ENCODE assay signal across 15 cellular contexts in the genomic region with DNA sequence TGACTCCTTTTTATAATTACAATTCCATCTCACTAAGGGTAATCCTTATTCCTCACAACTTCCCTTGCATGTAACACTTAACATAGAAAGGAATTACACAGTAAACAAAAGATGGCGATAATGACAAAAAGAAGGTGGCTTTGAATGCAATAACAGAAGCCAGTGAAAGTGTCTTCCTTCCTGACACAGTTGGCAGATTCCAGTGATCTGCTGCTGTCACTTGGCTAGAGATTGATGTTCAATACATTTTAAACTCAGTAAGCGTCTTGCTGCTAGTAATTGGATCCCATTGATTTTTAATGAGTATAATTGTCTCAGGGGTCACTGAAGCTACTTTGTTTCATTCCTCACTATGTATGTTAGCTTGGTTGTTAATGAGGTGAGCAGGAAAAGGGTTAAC.
DNase-seq lines count a peak whose midpoint lies in the region; TF ChIP-seq lines count a peak whose summit lies in the region.
"Had no signal": no experiment of that assay in that cellular context is flagged by ENCODE, and none has a peak within 500 bp of the region (broad histone marks: within the 10 kb centered on the region; RNA-seq: fewer than 3 reads in every experiment).

No MANE protein-coding gene starts in this region.

- no peak overlapping the region for H3K27ac ChIP-seq in neural progenitor cell

- no peaks in the 10 kb centered on the region for H3K36me3 ChIP-seq in neural progenitor cell
- H3K36me3 ChIP-seq: HAP-1 had no signal

- H3K4me1 Mint-ChIP-seq in neural progenitor cell: peaks cover 5% of the 10 kb centered on the region

- no peaks in the 10 kb centered on the region for H3K79me2 ChIP-seq in neural progenitor cell (ENCODE audit: low read depth)

- H3K9ac ChIP-seq in neural progenitor cell: no peak overlapping the region

- no peak overlapping the region for H3K27ac Mint-ChIP-seq in neural progenitor cell
- H3K27ac Mint-ChIP-seq: CD4-positive, alpha-beta memory T cell had no signal

- no peaks in the 10 kb centered on the region for H3K9me3 ChIP-seq in neural progenitor cell (ENCODE audit: low read depth)

- H3F3A ChIP-seq in neural progenitor cell (ENCODE audit: low read depth): no peaks in the 10 kb centered on the region

- peaks cover 12% of the 10 kb centered on the region for H3K4me1 ChIP-seq in neural progenitor cell
- H3K4me1 ChIP-seq: HAP-1 had no signal

- H4K20me1 ChIP-seq in neural progenitor cell (ENCODE audit: low read depth): no peaks in the 10 kb centered on the region

- in situ Hi-C loops in GM13976 (cut with MboI; ENCODE audit: low sequenced_read_pairs, unreplicated experiment): no loop called here

- no peak overlapping the region for H3K4me3 Mint-ChIP-seq in neural progenitor cell
- H3K4me3 Mint-ChIP-seq: CD4-positive, alpha-beta memory T cell had no signal

- H3K27me3 ChIP-seq in neural progenitor cell: no peaks in the 10 kb centered on the region

- DNase-seq in NCI-H748 (lab: John Stamatoyannopoulos, UW; ENCODE audit: unreplicated experiment): peak; percentile 67
- DNase-seq in NCI-H748 treated with DMSO at 0.1 percent for 48 hours (lab: John Stamatoyannopoulos, UW): no peak
- peak; percentile 11 for DNase-seq in left kidney (ENCODE audit: low read depth, low spot score)
- DNase-seq in neural progenitor cell (ENCODE audit: low spot score): no peak
- no peak for DNase-seq in HCEC 1CT
- DNase-seq in GM13976 (ENCODE audit: low spot score): no peak
- DNase-seq: C1 segment of cervical spinal cord; Calu3; CD4-positive, alpha-beta memory T cell; COR-L47; DMS53; DMS79 treated with DMSO at 0.1 percent for 48 hours; GF-D8; GOT3 had no signal

- H3K36me3 Mint-ChIP-seq in neural progenitor cell: no peaks in the 10 kb centered on the region
- H3K36me3 Mint-ChIP-seq: CD4-positive, alpha-beta memory T cell had no signal

- peaks cover 3% of the 10 kb centered on the region for H3K9me3 Mint-ChIP-seq in neural progenitor cell

- no peak for TF ChIP-seq CTCF in neural progenitor cell (IDR thresholded peaks at IDR 0.05)
- no peak for TF ChIP-seq CTCF in GM13976 (IDR thresholded peaks at IDR 0.05; ENCODE audit: borderline replicate concordance, control extremely low read depth, extremely low read depth, insufficient read depth, missing control alignments)

- H3K4me2 ChIP-seq in neural progenitor cell: peak overlapping the region; percentile 35

- H3K4me3 ChIP-seq in neural progenitor cell: no peak overlapping the region
- H3K4me3 ChIP-seq: HAP-1 had no signal

- no peak overlapping the region for H2AFZ ChIP-seq in neural progenitor cell (replicated peaks)

- H3K27me3 Mint-ChIP-seq in neural progenitor cell (ENCODE audit: insufficient read depth, low read depth): peaks cover 6% of the 10 kb centered on the region
- H3K27me3 Mint-ChIP-seq: CD4-positive, alpha-beta memory T cell had no signal

Comparison
In these comparisons a context has a peak if more than half of its experiments do, and no peak if none do; other contexts are left out.
1. DNase-seq: peak in NCI-H748 (single experiment) and left kidney (single experiment); none in NCI-H748 treated with DMSO at 0.1 percent for 48 hours (single experiment), neural progenitor cell (single experiment), HCEC 1CT (single experiment) and GM13976 (single experiment).